In the genomic region with DNA sequence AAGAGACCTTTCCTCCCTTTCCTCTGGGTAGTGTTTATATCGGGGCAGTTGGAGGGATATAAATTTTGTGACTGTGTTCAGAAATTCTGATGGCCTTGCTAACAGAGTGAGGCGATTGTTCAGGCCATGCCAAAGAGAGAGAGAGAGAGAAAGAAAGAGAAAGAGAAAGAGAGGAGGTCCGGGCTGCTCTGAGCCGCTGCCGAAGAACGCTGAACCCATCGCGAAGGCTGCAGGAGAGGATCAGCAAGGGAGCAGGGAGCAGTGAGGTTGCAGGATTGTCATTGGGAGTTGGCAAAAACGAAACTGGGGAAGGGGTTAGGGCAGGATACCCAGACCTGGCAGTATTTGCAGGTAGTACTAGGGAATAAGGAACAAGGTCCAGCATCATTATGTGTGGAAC, we compare ENCODE assay signal across 18 cellular contexts.
DNase-seq lines count a peak whose midpoint lies in the region; ATAC-seq and TF ChIP-seq lines count a peak whose summit lies in the region.
"Had no signal": no experiment of that assay in that cellular context is flagged by ENCODE, and none has a peak within 500 bp of the region (broad histone marks: within the 10 kb centered on the region; RNA-seq: fewer than 3 reads in every experiment).

No MANE protein-coding gene starts in this region.

- H3K18ac ChIP-seq in neuronal stem cell (ENCODE audit: low read length): peak overlapping the region; percentile 2

- H3K36me3 ChIP-seq in neuronal stem cell (replicated peaks in 1 of 2; ENCODE audit: control insufficient read depth in 2 of 2, insufficient read depth in 2 of 2, low read length in 2 of 2) (no peaks in the 10 kb centered on the region), Caco-2 (ENCODE audit: control insufficient read depth, insufficient read depth, low read length) (no peaks in the 10 kb centered on the region), SK-N-SH (replicated peaks in 1 of 2; ENCODE audit: control insufficient read depth in 1 of 2, insufficient read depth in 2 of 2, low read length in 1 of 2) (no peaks in the 10 kb centered on the region)
- H3K36me3 ChIP-seq: BLaER1, breast epithelium, SJSA1 had no signal

- TF ChIP-seq RAD21 in SK-N-SH (IDR thresholded peaks at IDR 0.05; ENCODE audit: low read length): no peak

- no peaks in the 10 kb centered on the region for H3K9me3 ChIP-seq in neuronal stem cell (replicated peaks in 1 of 2; ENCODE audit: control insufficient read depth in 2 of 2, insufficient read depth in 1 of 2, low read depth in 1 of 2, low read length in 2 of 2)
- no peaks in the 10 kb centered on the region for H3K9me3 ChIP-seq in Caco-2
- H3K9me3 ChIP-seq in SK-N-SH: no peaks in the 10 kb centered on the region
- H3K9me3 ChIP-seq: BLaER1, breast epithelium, SJSA1 had no signal

- no peak overlapping the region for H4K91ac ChIP-seq in neuronal stem cell (ENCODE audit: low read depth, low read length, poor library complexity)

- no peaks in the 10 kb centered on the region for H4K20me1 ChIP-seq in SK-N-SH (ENCODE audit: insufficient read depth)
- H4K20me1 ChIP-seq: BLaER1 had no signal

- H2AFZ ChIP-seq in neuronal stem cell (ENCODE audit: low read length): peak overlapping the region; percentile 46
- no peak overlapping the region for H2AFZ ChIP-seq in SK-N-SH (ENCODE audit: low read depth)

- H3K4me1 ChIP-seq in neuronal stem cell (ENCODE audit: control insufficient read depth in 2 of 2, insufficient read depth in 1 of 2, low read depth in 1 of 2, low read length in 2 of 2): peaks cover 13 to 21% of the 10 kb centered on the region in 2 donors
- H3K4me1 ChIP-seq in Caco-2: peaks cover 47% of the 10 kb centered on the region
- peaks cover 0 to 20% of the 10 kb centered on the region in 2 experiments; a peak in 2 of 4 replicates for H3K4me1 ChIP-seq in SK-N-SH (ENCODE audit: control insufficient read depth in 1 of 2, insufficient read depth in 2 of 2, low read depth in 1 of 2, low read length in 1 of 2)
- H3K4me1 ChIP-seq: breast epithelium had no signal

- H3K23ac ChIP-seq in neuronal stem cell (ENCODE audit: low read depth, low read length, poor library complexity): no peak overlapping the region

- TF ChIP-seq EP300 in SK-N-SH (IDR thresholded peaks at IDR 0.05; ENCODE audit: borderline replicate concordance in 1 of 2, low read depth in 1 of 2, low read length in 1 of 2): no peak

- peak overlapping the region; percentile 2 for H3K27ac ChIP-seq in angular gyrus (ENCODE audit: low read depth, low read length)
- no peak overlapping the region for H3K27ac ChIP-seq in neuronal stem cell (replicated peaks; ENCODE audit: low read length)
- H3K27ac ChIP-seq in SK-N-SH (ENCODE audit: low read depth in 2 of 2, low read length in 1 of 2): no peak overlapping the region
- H3K27ac ChIP-seq: BLaER1, breast epithelium, SJSA1 had no signal

- H3K27ac Mint-ChIP-seq in type B pancreatic cell: no peak overlapping the region
- no peak overlapping the region for H3K27ac Mint-ChIP-seq in Caco-2 (ENCODE audit: unreplicated experiment)
- H3K27ac Mint-ChIP-seq: activated CD4-positive, alpha-beta T cell treated with anti-CD3 and anti-CD28 coated beads for 36 hours; activated naive CD4-positive, alpha-beta T cell treated with anti-CD3 and anti-CD28 coated beads for 36 hours had no signal

- H3K27me3 Mint-ChIP-seq in type B pancreatic cell: peaks cover 7% of the 10 kb centered on the region
- no peaks in the 10 kb centered on the region for H3K27me3 Mint-ChIP-seq in Caco-2 (ENCODE audit: insufficient read depth, unreplicated experiment)

- POLR2A ChIA-PET in Caco-2 (lab: Charles Lee): no interaction called here
- POLR2A ChIA-PET in SK-N-SH (lab: Yijun Ruan, JAX): interaction anchor here (0.6 kb wide), 1 partner anchor 36 kb away, joined by 5 read pairs; no protein-coding TSS in a partner anchor

- BruUV-seq in Caco-2 (replicated peaks; lab: Mats Ljungman, UMichigan): no TSS peak

- CTCF ChIA-PET in Caco-2 (lab: Charles Lee) (no interaction called here), SK-N-SH (lab: Yijun Ruan, JAX) (interaction anchor here (1.2 to 1.5 kb wide), 4 partner anchors 10 to 961 kb away, joined by 3 to 4 read pairs (median 4); no protein-coding TSS in a partner anchor)

- WGBS in neuronal stem cell (ENCODE audit: extremely low coverage in 2 of 2, insufficient read length in 2 of 2, insufficient replicate concordance in 1 of 2), 2 donors: no CpG with 5 or more reads among the region's 9 CpGs
- WGBS in SK-N-SH (ENCODE audit: low lambda C conversion rate): 66% methylated on average over 9 of the region's 9 CpGs

- no peak overlapping the region for H2AK5ac ChIP-seq in neuronal stem cell (ENCODE audit: low read depth, low read length)

- H3K9me3 Mint-ChIP-seq in type B pancreatic cell (no peaks in the 10 kb centered on the region), Caco-2 (ENCODE audit: unreplicated experiment) (no peaks in the 10 kb centered on the region)
- H3K9me3 Mint-ChIP-seq: activated naive CD4-positive, alpha-beta T cell treated with anti-CD3 and anti-CD28 coated beads for 36 hours had no signal

- TF ChIP-seq CTCF in fibroblast of the aortic adventitia (IDR thresholded peaks at IDR 0.05; ENCODE audit: insufficient read depth, low read length) (no peak), type B pancreatic cell (conservative IDR thresholded peaks at IDR 0.05) (no peak), Caco-2 (IDR thresholded peaks at IDR 0.05; ENCODE audit: insufficient read depth in 1 of 2, low read depth in 1 of 2, low read length in 1 of 2, severe bottlenecking in 1 of 2, unreplicated experiment in 1 of 2) (no peak), SK-N-SH (IDR thresholded peaks at IDR 0.05) (no peak)

- H3K4me2 ChIP-seq in neuronal stem cell (ENCODE audit: insufficient read depth, low read length, poor library complexity, severe bottlenecking) (no peak overlapping the region), SK-N-SH (no peak overlapping the region)

- no peak overlapping the region for H2BK15ac ChIP-seq in neuronal stem cell (ENCODE audit: low read length)

- H3K4me3 Mint-ChIP-seq in type B pancreatic cell (peak overlapping the region; percentile 30), Caco-2 (ENCODE audit: unreplicated experiment) (no peak overlapping the region)
- H3K4me3 Mint-ChIP-seq: activated CD4-positive, alpha-beta T cell treated with anti-CD3 and anti-CD28 coated beads for 36 hours; activated naive CD4-positive, alpha-beta T cell treated with anti-CD3 and anti-CD28 coated beads for 36 hours had no signal

- H3K9ac ChIP-seq in neuronal stem cell (ENCODE audit: low read depth, low read length, poor library complexity) (no peak overlapping the region), SK-N-SH (no peak overlapping the region)
- H3K9ac ChIP-seq: BLaER1 had no signal

- H3K79me2 ChIP-seq in SK-N-SH (ENCODE audit: insufficient read depth): no peaks in the 10 kb centered on the region

- no peak overlapping the region for H3K4ac ChIP-seq in neuronal stem cell (ENCODE audit: low read length)

- peaks cover 19% of the 10 kb centered on the region for H3K4me1 Mint-ChIP-seq in type B pancreatic cell (ENCODE audit: unreplicated experiment)
- H3K4me1 Mint-ChIP-seq in Caco-2 (ENCODE audit: low read depth, unreplicated experiment): peaks cover 21% of the 10 kb centered on the region

- intact Hi-C loops in Caco-2 (cut with micrococcal nuclease; ENCODE audit: unreplicated experiment): loop anchor here (2.0 to 5.0 kb wide), 5 partner anchors 51 to 961 kb away; no protein-coding TSS in a partner anchor

- H2BK12ac ChIP-seq in neuronal stem cell (ENCODE audit: low read length): no peak overlapping the region

- H3F3A ChIP-seq in SK-N-SH (replicated peaks; ENCODE audit: insufficient read depth): no peaks in the 10 kb centered on the region

- no peak overlapping the region for H3K14ac ChIP-seq in neuronal stem cell (ENCODE audit: low read length)

- H3K27me3 ChIP-seq in neuronal stem cell (ENCODE audit: control insufficient read depth in 3 of 3, insufficient read depth in 3 of 3, low read depth in 1 of 3, low read length in 3 of 3) (no peaks in the 10 kb centered on the region), Caco-2 (replicated peaks; ENCODE audit: control insufficient read depth, insufficient read depth, low read length) (no peaks in the 10 kb centered on the region), SK-N-SH (ENCODE audit: insufficient read depth) (no peaks in the 10 kb centered on the region)
- H3K27me3 ChIP-seq: breast epithelium, SJSA1 had no signal

- H3K9me2 ChIP-seq in SK-N-SH: no peaks in the 10 kb centered on the region

- no peak overlapping the region for H2BK5ac ChIP-seq in neuronal stem cell (ENCODE audit: low read length)

- no peaks in the 10 kb centered on the region for H3K36me3 Mint-ChIP-seq in type B pancreatic cell
- no peaks in the 10 kb centered on the region for H3K36me3 Mint-ChIP-seq in Caco-2 (ENCODE audit: insufficient read depth, unreplicated experiment)

- H2BK120ac ChIP-seq in neuronal stem cell (ENCODE audit: low read depth, low read length): no peak overlapping the region

- no peak for DNase-seq in fibroblast of the aortic adventitia (ENCODE audit: low read depth)
- DNase-seq in neuronal stem cell (ENCODE audit: low spot score): no peak
- no peak for DNase-seq in type B pancreatic cell (ENCODE audit: extremely low spot score, unreplicated experiment)
- no peak for DNase-seq in Caco-2
- no peak for DNase-seq in SK-N-SH
- DNase-seq: activated CD4-positive, alpha-beta T cell treated with anti-CD3 and anti-CD28 coated beads for 36 hours; activated CD8-positive, alpha-beta memory T cell treated with anti-CD3 and anti-CD28 coated beads, Interleukin-2, amount 50 U/mL, for 4 hours; activated naive CD4-positive, alpha-beta T cell treated with anti-CD3 and anti-CD28 coated beads for 36 hours; effector CD4-positive, alpha-beta T cell; left cardiac atrium; NCI-H2081; NCI-H524 treated with DMSO at 0.1 percent for 48 hours; stimulated activated CD4-positive, alpha-beta T cell treated with anti-CD3 and anti-CD28 coated beads, Interleukin-2, amount 100 ng/mL, for 24 hours had no signal

- H4K8ac ChIP-seq in neuronal stem cell (ENCODE audit: low read depth, low read length): no peak overlapping the region

- H3K4me3 ChIP-seq in fibroblast of the aortic adventitia (ENCODE audit: low read depth, low read length): peak overlapping the region; percentile 45
- H3K4me3 ChIP-seq in neuronal stem cell (ENCODE audit: low read length in 2 of 2): no peak overlapping the region
- no peak overlapping the region for H3K4me3 ChIP-seq in Caco-2 (ENCODE audit: low read depth, low read length)
- no peak overlapping the region for H3K4me3 ChIP-seq in SK-N-SH (ENCODE audit: low read depth in 2 of 2, low read length in 1 of 2)
- H3K4me3 ChIP-seq: BLaER1, breast epithelium, SJSA1 had no signal

- H3K79me1 ChIP-seq in neuronal stem cell (ENCODE audit: low read depth, low read length): no peaks in the 10 kb centered on the region

- no peak for ATAC-seq in GM19452 (IDR thresholded peaks at IDR 0.05; ENCODE audit: unreplicated experiment)
- ATAC-seq: activated CD4-positive, alpha-beta T cell treated with anti-CD3 and anti-CD28 coated beads for 36 hours had no signal

TF ChIP-seq in SK-N-SH, 30 proteins besides CTCF, POLR2A, EP300 and RAD21 (continues in another document):
- TF ChIP-seq POLR2AphosphoS5 (IDR thresholded peaks at IDR 0.05; ENCODE audit: low read depth, low read length): no peak
- TF ChIP-seq EZH2phosphoT487 (IDR thresholded peaks at IDR 0.05; ENCODE audit: borderline replicate concordance, low read depth): no peak
- TF ChIP-seq GABPA (IDR thresholded peaks at IDR 0.05; ENCODE audit: low read depth): no peak
